In genomic region chr16:11542069-11542775, GRCh38 we compare ENCODE assay signal across 1 cellular context.
TF ChIP-seq lines count a peak whose summit lies in the region.

No MANE protein-coding gene starts in this region.

TF ChIP-seq in HepG2, 621 proteins besides CTCF, POLR2A, EP300 and RAD21:
- TF ChIP-seq HIC2 (CRISPR knock-in tag; IDR thresholded peaks at IDR 0.05; ENCODE audit: low read depth) = no peak
- no peak for TF ChIP-seq CENPT (CRISPR knock-in tag; IDR thresholded peaks at IDR 0.05; ENCODE audit: low read depth)
- no peak for TF ChIP-seq IRF1 (CRISPR knock-in tag; IDR thresholded peaks at IDR 0.05; ENCODE audit: low read depth)
- no peak for TF ChIP-seq KDM2A (CRISPR knock-in tag; IDR thresholded peaks at IDR 0.05; ENCODE audit: borderline replicate concordance, low read depth)
- no peak for TF ChIP-seq ZSCAN20 (CRISPR knock-in tag; IDR thresholded peaks at IDR 0.05; ENCODE audit: borderline replicate concordance)
- TF ChIP-seq MAFF (IDR thresholded peaks at IDR 0.05; ENCODE audit: low read depth, low read length) = peak; percentile 35; the same call in 1 of the 2 replicates
- TF ChIP-seq ZNF18 (CRISPR knock-in tag; IDR thresholded peaks at IDR 0.05; ENCODE audit: insufficient replicate concordance) = no peak
- TF ChIP-seq ZNF770 (CRISPR knock-in tag; IDR thresholded peaks at IDR 0.05) = peak; percentile 87
- TF ChIP-seq ZFP36L1 (CRISPR knock-in tag; IDR thresholded peaks at IDR 0.05) = no peak
- no peak for TF ChIP-seq ZNF121 (CRISPR knock-in tag; IDR thresholded peaks at IDR 0.05)
- TF ChIP-seq PTBP1 (IDR thresholded peaks at IDR 0.05; ENCODE audit: low read depth, low read length, poor library complexity, severe bottlenecking) = no peak
- no peak for TF ChIP-seq ZNF263 (CRISPR knock-in tag; IDR thresholded peaks at IDR 0.05)
- TF ChIP-seq ZBTB10 (CRISPR knock-in tag; IDR thresholded peaks at IDR 0.05; ENCODE audit: borderline replicate concordance) = no peak
- no peak for TF ChIP-seq ATF1 (CRISPR knock-in tag; IDR thresholded peaks at IDR 0.05)
- TF ChIP-seq ZNF672 (CRISPR knock-in tag; IDR thresholded peaks at IDR 0.05) = no peak
- no peak for TF ChIP-seq IKZF1 (IDR thresholded peaks at IDR 0.05)
- TF ChIP-seq SP4 (CRISPR knock-in tag; IDR thresholded peaks at IDR 0.05) = 0 out of 2 replicates have a peak, but pooled peaks have one; percentile 16
- peak in 1 of 2 experiments; percentile 43; a peak in 3 of 4 replicates for TF ChIP-seq MAFK (conservative IDR thresholded peaks at IDR 0.05 in 1 of 2, IDR thresholded peaks at IDR 0.05 in 1 of 2; ENCODE audit: low read length in 2 of 2)
- no peak for TF ChIP-seq ZNF652 (CRISPR knock-in tag; IDR thresholded peaks at IDR 0.05; ENCODE audit: borderline replicate concordance, low read depth)
- TF ChIP-seq NONO (IDR thresholded peaks at IDR 0.05) = no peak
- no peak for TF ChIP-seq NONO (CRISPR knock-in tag; conservative IDR thresholded peaks at IDR 0.05)
- TF ChIP-seq MXD1 (CRISPR knock-in tag; IDR thresholded peaks at IDR 0.05) = no peak
- no peak for TF ChIP-seq ZNF160 (CRISPR knock-in tag; IDR thresholded peaks at IDR 0.05)
